13 cellular contexts compared by ENCODE assay signal in the genomic region with DNA sequence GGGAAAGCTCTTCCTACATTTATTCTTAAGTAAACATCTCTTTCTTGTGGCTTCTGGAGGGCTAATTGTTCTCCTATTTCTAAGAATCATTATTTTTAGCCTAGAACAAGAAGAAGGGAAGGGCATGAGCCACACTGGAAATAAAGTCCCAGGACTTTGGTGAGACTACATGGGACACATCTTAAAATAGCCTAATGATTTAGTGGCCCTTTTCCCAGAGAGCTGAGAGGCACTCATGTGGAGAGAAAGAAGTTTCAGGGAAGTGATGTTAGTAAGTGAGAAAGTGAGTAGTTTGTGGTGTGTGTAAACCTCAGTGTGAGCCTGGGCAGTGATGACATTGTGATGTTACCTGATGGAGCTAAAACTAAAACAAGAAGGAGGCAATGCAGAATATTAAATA. TPM values are rescaled to one million over a fixed set of nuclear protein-coding genes. Genes with fewer than 3 reads are reported as not detected.
DNase-seq lines count a peak whose midpoint lies in the region; ATAC-seq lines count a peak whose summit lies in the region.
"Had no signal": no experiment of that assay in that cellular context is flagged by ENCODE, and none has a peak within 500 bp of the region (broad histone marks: within the 10 kb centered on the region; RNA-seq: fewer than 3 reads in every experiment).

No MANE protein-coding gene starts in this region.

- H3K4me1 Mint-ChIP-seq in activated T-helper 17 cell treated with anti-CD3 and anti-CD28 coated beads, Interleukin-2, amount 50 U/mL, for 72 hours, result peaks cover 42% of the 10 kb centered on the region
- peaks cover 52 to 74% (median 64%) of the 10 kb centered on the region in 3 donors for H3K4me1 Mint-ChIP-seq in naive B cell

- H3K36me3 Mint-ChIP-seq in activated T-helper 17 cell treated with anti-CD3 and anti-CD28 coated beads, Interleukin-2, amount 50 U/mL, for 72 hours (ENCODE audit: low read depth), result peaks cover 88% of the 10 kb centered on the region
- H3K36me3 Mint-ChIP-seq in naive B cell, result peaks cover 25 to 37% of the 10 kb centered on the region in 2 donors

- no peaks in the 10 kb centered on the region for H3K9me3 Mint-ChIP-seq in activated T-helper 17 cell treated with anti-CD3 and anti-CD28 coated beads, Interleukin-2, amount 50 U/mL, for 72 hours
- H3K9me3 Mint-ChIP-seq in naive B cell, result peaks cover 0 to 3% (median 0%) of the 10 kb centered on the region in 7 donors
- H3K9me3 Mint-ChIP-seq: dendritic cell treated with granulocyte-macrophage colony-stimulating factor and Interleukin-4, amounts not matched to agents 40 ng/mL and 50 ng/mL, for 4 days; nephron progenitor cell had no signal

- H3K27me3 Mint-ChIP-seq in activated T-helper 17 cell treated with anti-CD3 and anti-CD28 coated beads, Interleukin-2, amount 50 U/mL, for 72 hours, result no peaks in the 10 kb centered on the region
- no peaks in the 10 kb centered on the region for H3K27me3 Mint-ChIP-seq in naive B cell
- H3K27me3 Mint-ChIP-seq: dendritic cell treated with granulocyte-macrophage colony-stimulating factor and Interleukin-4, amounts not matched to agents 40 ng/mL and 50 ng/mL, for 4 days had no signal

- ATAC-seq in activated CD4-positive, CD25-positive, alpha-beta regulatory T cell treated with anti-CD3 and anti-CD28 coated beads, Interleukin-2, amount 50 U/mL, for 24 hours, result peak; percentile 31 to 43
- ATAC-seq in GM21367 (IDR thresholded peaks at IDR 0.05; ENCODE audit: unreplicated experiment) (peak; percentile 45), naive B cell (ENCODE audit: low read depth in 2 of 2) (peak in 1 of 2 donors; percentile 27), HG03457 (IDR thresholded peaks at IDR 0.05; ENCODE audit: unreplicated experiment) (no peak), GM21515 (IDR thresholded peaks at IDR 0.05; ENCODE audit: unreplicated experiment) (no peak)
- peak; percentile 89 for ATAC-seq in activated T-helper 17 cell treated with anti-CD3 and anti-CD28 coated beads, Interleukin-2, amount 50 U/mL, for 72 hours (replicated peaks)

- H3K27ac Mint-ChIP-seq in activated T-helper 17 cell treated with anti-CD3 and anti-CD28 coated beads, Interleukin-2, amount 50 U/mL, for 72 hours, result peak overlapping the region; percentile 93
- H3K27ac Mint-ChIP-seq in naive B cell, result peak overlapping the region; percentile 3 to 82 (median 71)
- H3K27ac Mint-ChIP-seq: dendritic cell treated with granulocyte-macrophage colony-stimulating factor and Interleukin-4, amounts not matched to agents 40 ng/mL and 50 ng/mL, for 4 days; nephron progenitor cell had no signal

- DNase-seq in activated CD4-positive, CD25-positive, alpha-beta regulatory T cell treated with anti-CD3 and anti-CD28 coated beads, Interleukin-2, amount 50 U/mL, for 72 hours, result no peak
- DNase-seq in naive B cell (no peak), DMS 273 (lab: John Stamatoyannopoulos, UW; ENCODE audit: unreplicated experiment) (no peak)
- DNase-seq: activated gamma-delta T cell treated with Interleukin-2 at 50 U/mL for 16 hours, NCI-H524 treated with DMSO at 0.1 percent for 48 hours, nephron progenitor cell, uterus had no signal

- peak overlapping the region; percentile 75 for H3K4me3 Mint-ChIP-seq in activated T-helper 17 cell treated with anti-CD3 and anti-CD28 coated beads, Interleukin-2, amount 50 U/mL, for 72 hours
- peak overlapping the region in 4 of 8 donors; percentile 4 to 36 (median 12) for H3K4me3 Mint-ChIP-seq in naive B cell
- H3K4me3 Mint-ChIP-seq: dendritic cell treated with granulocyte-macrophage colony-stimulating factor and Interleukin-4, amounts not matched to agents 40 ng/mL and 50 ng/mL, for 4 days; nephron progenitor cell had no signal

RNA-seq across cellular contexts. Expression of a gene that starts 14.6 kb away (rescaled TPM):
- total RNA-seq in activated T-helper 17 cell treated with anti-CD3 and anti-CD28 coated beads, Interleukin-2, amount 50 U/mL, for 72 hours, result 100 to 1,000 TPM in 1 of 2 donors, 10 to 100 TPM in 1; 63.3 to 196 TPM
- polyA plus RNA-seq in naive B cell (ENCODE audit: low read depth in 6 of 6), result 100 to 1,000 TPM; 129 to 160 (median 153) TPM

Comparison
In these comparisons a context has a peak if more than half of its experiments do, and no peak if none do; other contexts are left out.
1. ATAC-seq: peak in activated CD4-positive, CD25-positive, alpha-beta regulatory T cell treated with anti-CD3 and anti-CD28 coated beads, Interleukin-2, amount 50 U/mL, for 24 hours (2 of 2), GM21367 (single experiment) and activated T-helper 17 cell treated with anti-CD3 and anti-CD28 coated beads, Interleukin-2, amount 50 U/mL, for 72 hours (single experiment); none in HG03457 (single experiment) and GM21515 (single experiment).